Comparison of ENCODE assay signal across 23 cellular contexts in the genomic region with DNA sequence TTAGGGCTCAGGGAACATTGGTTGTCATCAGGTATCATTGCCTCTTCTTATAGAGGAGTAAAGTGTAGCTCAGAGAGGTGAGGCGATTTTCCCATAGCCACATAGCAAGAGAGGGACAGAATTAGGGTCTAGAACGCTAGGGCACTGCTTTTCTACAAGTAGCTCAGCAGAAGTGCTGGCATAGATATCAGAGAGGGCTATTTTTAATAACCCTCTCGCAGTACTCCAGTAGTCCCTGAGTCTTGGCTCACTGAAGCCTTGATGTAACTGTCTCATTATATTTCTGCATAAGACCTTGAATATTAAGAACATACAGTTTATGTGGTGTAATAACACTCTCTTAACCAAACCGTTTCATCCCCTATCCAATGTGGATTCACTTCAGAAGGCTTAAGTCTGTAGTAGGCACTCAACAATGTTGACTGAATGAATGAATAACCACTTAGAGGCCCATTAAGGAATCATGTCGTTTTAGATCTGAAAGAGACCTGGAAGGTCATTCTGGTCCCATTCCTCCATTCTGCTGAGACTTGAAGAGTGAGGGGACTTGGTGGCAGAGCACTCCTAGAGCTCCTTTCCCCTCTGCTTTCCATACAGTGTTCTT. TPM values are rescaled to one million over a fixed set of nuclear protein-coding genes. Genes with fewer than 3 reads are reported as not detected.
"Had no signal": no experiment of that assay in that cellular context is flagged by ENCODE, and none has a peak within 500 bp of the region (broad histone marks: within the 10 kb centered on the region; RNA-seq: fewer than 3 reads in every experiment).

No MANE protein-coding gene starts in this region.

- H3K9me3 ChIP-seq: tibial nerve had no signal

- DNase-seq: activated B cell treated with CpG ODN at 0.5 μM for 24 hours; activated CD4-positive, alpha-beta T cell treated with anti-CD3 and anti-CD28 coated beads for 36 hours; activated CD4-positive, alpha-beta T cell treated with anti-CD3 and anti-CD28 coated beads, Interleukin-2, amount 50 U/mL, for 4 hours; activated CD8-positive, alpha-beta memory T cell treated with anti-CD3 and anti-CD28 coated beads for 24 hours; activated CD8-positive, alpha-beta memory T cell treated with anti-CD3 and anti-CD28 coated beads, Interleukin-2, amount 50 U/mL, for 4 hours; activated T-cell treated with anti-CD3 and anti-CD28 coated beads, Interleukin-2, amount 50 U/mL, for 24 hours; aorta; caudate nucleus; effector CD4-positive, alpha-beta T cell; foreskin fibroblast; kidney; midbrain; natural killer cell; T1000 had no signal

- ATAC-seq: activated CD4-positive, alpha-beta T cell treated with anti-CD3 and anti-CD28 coated beads for 36 hours; activated naive CD4-positive, alpha-beta T cell treated with anti-CD3 and anti-CD28 coated beads, Interleukin-2, amount 50 U/mL, for 72 hours; activated T-helper 17 cell treated with anti-CD3 and anti-CD28 coated beads, Interleukin-2, amount 50 U/mL, for 72 hours; left lobe of liver; natural killer cell had no signal

- H3K27ac ChIP-seq: tibial nerve had no signal

- FAIRE-seq: endometrium, kidney, urothelium cell line had no signal

- H3K4me3 ChIP-seq: tibial nerve had no signal

- H3K36me3 ChIP-seq: tibial nerve had no signal

RNA-seq across cellular contexts. Expression of a gene that starts 4.7 kb away (rescaled TPM):
- total RNA-seq: activated CD4-positive, alpha-beta T cell treated with anti-CD3 and anti-CD28 coated beads for 36 hours; activated naive CD4-positive, alpha-beta T cell treated with anti-CD3 and anti-CD28 coated beads, Interleukin-2, amount 50 U/mL, for 72 hours; activated T-helper 17 cell treated with anti-CD3 and anti-CD28 coated beads, Interleukin-2, amount 50 U/mL, for 72 hours; fibroblast of lung; glomerular endothelial cell; natural killer cell; osteoblast had no signal
- polyA plus RNA-seq: aorta, fibroblast of lung had no signal
